In genomic region chr17:75605790-75606189, GRCh38 we compare ENCODE assay signal across 1 cellular context.
TF ChIP-seq lines count a peak whose summit lies in the region.

No MANE protein-coding gene starts in this region.

TF ChIP-seq in HepG2, 621 proteins besides CTCF, POLR2A, EP300 and RAD21:
- TF ChIP-seq ZNF768 (CRISPR knock-in tag; IDR thresholded peaks at IDR 0.05) = peak; percentile 21; the same call in 1 of the 2 replicates
- TF ChIP-seq, protein P1, sequence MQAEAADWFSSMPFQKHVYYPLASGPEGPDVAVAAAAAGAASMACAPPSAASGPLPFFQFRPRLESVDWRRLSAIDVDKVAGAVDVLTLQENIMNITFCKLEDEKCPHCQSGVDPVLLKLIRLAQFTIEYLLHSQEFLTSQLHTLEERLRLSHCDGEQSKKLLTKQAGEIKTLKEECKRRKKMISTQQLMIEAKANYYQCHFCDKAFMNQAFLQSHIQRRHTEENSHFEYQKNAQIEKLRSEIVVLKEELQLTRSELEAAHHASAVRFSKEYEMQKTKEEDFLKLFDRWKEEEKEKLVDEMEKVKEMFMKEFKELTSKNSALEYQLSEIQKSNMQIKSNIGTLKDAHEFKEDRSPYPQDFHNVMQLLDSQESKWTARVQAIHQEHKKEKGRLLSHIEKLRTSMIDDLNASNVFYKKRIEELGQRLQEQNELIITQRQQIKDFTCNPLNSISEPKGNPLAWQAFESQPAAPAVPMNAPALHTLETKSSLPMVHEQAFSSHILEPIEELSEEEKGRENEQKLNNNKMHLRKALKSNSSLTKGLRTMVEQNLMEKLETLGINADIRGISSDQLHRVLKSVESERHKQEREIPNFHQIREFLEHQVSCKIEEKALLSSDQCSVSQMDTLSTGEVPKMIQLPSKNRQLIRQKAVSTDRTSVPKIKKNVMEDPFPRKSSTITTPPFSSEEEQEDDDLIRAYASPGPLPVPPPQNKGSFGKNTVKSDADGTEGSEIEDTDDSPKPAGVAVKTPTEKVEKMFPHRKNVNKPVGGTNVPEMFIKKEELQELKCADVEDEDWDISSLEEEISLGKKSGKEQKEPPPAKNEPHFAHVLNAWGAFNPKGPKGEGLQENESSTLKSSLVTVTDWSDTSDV (CRISPR knock-in tag; IDR thresholded peaks at IDR 0.05) = no peak
